In the genomic region with DNA sequence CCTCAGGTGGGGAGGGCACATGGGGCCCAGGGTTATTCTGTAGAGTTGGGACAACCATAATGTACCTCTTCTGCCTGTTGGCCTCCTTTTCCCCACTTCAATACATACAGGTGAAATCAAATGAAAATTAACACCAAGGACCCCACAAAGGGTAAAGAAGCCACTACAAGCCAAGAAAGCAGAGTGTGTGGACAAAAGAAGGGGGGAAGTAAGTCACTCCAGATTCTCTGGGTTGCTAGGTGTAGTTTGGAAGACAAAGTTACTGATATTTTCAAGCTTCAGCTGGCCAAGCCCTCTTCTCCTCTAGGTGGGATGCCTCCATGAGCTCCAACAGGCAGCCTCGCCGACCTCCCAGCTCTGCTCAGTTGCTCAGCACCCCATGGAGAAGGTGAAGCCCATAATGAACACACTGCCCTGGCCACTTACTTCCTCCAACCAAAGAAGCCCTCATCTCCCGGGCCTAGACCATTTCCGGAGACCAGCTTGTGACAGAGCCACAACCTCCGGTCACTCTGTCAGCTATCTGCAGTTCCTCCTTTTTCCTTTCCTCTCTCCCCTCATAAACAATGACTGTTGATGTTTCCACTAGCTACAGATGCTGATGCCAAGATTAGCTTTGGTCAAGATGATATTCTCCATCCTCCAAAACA, we compare ENCODE assay signal across 9 cellular contexts.
DNase-seq lines count a peak whose midpoint lies in the region; ATAC-seq and TF ChIP-seq lines count a peak whose summit lies in the region.
"Had no signal": no experiment of that assay in that cellular context is flagged by ENCODE, and none has a peak within 500 bp of the region (broad histone marks: within the 10 kb centered on the region; RNA-seq: fewer than 3 reads in every experiment).

No MANE protein-coding gene starts in this region.

- DNase-seq in MV-4-11 (lab: John Stamatoyannopoulos, UW) (peak; percentile 83), lower leg skin (ENCODE audit: low spot score in 2 of 2) (peak; percentile 64 to 91), testis (peak; percentile 37), foreskin melanocyte (no peak), NCI-H1930 (lab: John Stamatoyannopoulos, UW) (no peak), GM10248 (ENCODE audit: extremely low spot score) (no peak)
- no peak for DNase-seq in central memory CD8-positive, alpha-beta T cell (ENCODE audit: low spot score in 2 of 2)
- no peak for DNase-seq in stimulated activated CD4-positive, alpha-beta T cell treated with anti-CD3 and anti-CD28 coated beads, Interleukin-4, amount 100 ng/mL, for 1 hour
- DNase-seq: NCI-H1417 had no signal

- no peak for TF ChIP-seq CTCF in lower leg skin (IDR thresholded peaks at IDR 0.05)
- TF ChIP-seq CTCF in testis (IDR thresholded peaks at IDR 0.05), result no peak
- no peak for TF ChIP-seq CTCF in GM10248 (IDR thresholded peaks at IDR 0.05; ENCODE audit: control extremely low read depth, extremely low read depth, low read depth, missing control alignments)

- H3K4me1 ChIP-seq in testis, result no peaks in the 10 kb centered on the region

- intact Hi-C loops in lower leg skin (cut with DNase I; ENCODE audit: low total_unique reads), result no loop called here
- intact Hi-C loops in testis (cut with DNase I; ENCODE audit: low total_unique reads), result no loop called here

- H3K9me3 Mint-ChIP-seq in central memory CD8-positive, alpha-beta T cell, result no peaks in the 10 kb centered on the region

- H3K9me3 ChIP-seq in testis, result no peaks in the 10 kb centered on the region

- no peaks in the 10 kb centered on the region for H3K27me3 ChIP-seq in testis

- no peak overlapping the region for H3K27ac Mint-ChIP-seq in central memory CD8-positive, alpha-beta T cell (ENCODE audit: low read depth)

- 64 to 75% methylated on average over 5 of the region's 5 CpGs for WGBS in lower leg skin, 2 donors
- WGBS in testis, 2 donors, result 82% methylated on average over 5 of the region's 5 CpGs

- POLR2A ChIA-PET in GM10248 (lab: Yijun Ruan, JAX), result no interaction called here

- no peak for TF ChIP-seq POLR2A in lower leg skin (IDR thresholded peaks at IDR 0.05)
- TF ChIP-seq POLR2A in testis (IDR thresholded peaks at IDR 0.05), result no peak

- H3K4me3 ChIP-seq in lower leg skin (ENCODE audit: low read depth, poor library complexity, severe bottlenecking) (no peak overlapping the region), testis (no peak overlapping the region)

- H3K36me3 ChIP-seq in testis (ENCODE audit: low read depth, missing control alignments), result no peaks in the 10 kb centered on the region

- H3K27ac ChIP-seq in testis, result peak overlapping the region in 1 of 2 donors; percentile 42

- no peaks in the 10 kb centered on the region for H3K36me3 Mint-ChIP-seq in central memory CD8-positive, alpha-beta T cell (ENCODE audit: insufficient read depth)

- H3K27me3 Mint-ChIP-seq in central memory CD8-positive, alpha-beta T cell, result no peaks in the 10 kb centered on the region

- ATAC-seq in central memory CD8-positive, alpha-beta T cell (replicated peaks; ENCODE audit: extremely low read depth, poor library complexity, severe bottlenecking), result peak; percentile 36

- CTCF ChIA-PET in GM10248 (lab: Yijun Ruan, JAX), result interaction anchor here (1.0 to 1.1 kb wide), 2 partner anchors 9 to 17 kb away, joined by 3 read pairs; no protein-coding TSS in a partner anchor

- no peak overlapping the region for H3K4me3 Mint-ChIP-seq in central memory CD8-positive, alpha-beta T cell

- peaks cover 14% of the 10 kb centered on the region for H3K4me1 Mint-ChIP-seq in central memory CD8-positive, alpha-beta T cell

Comparison
In these comparisons a context has a peak if more than half of its experiments do, and no peak if none do; other contexts are left out.
1. DNase-seq: peak in MV-4-11 (single experiment), lower leg skin (2 of 2) and testis (single experiment); none in central memory CD8-positive, alpha-beta T cell (0 of 2), foreskin melanocyte (single experiment), NCI-H1930 (0 of 2), stimulated activated CD4-positive, alpha-beta T cell treated with anti-CD3 and anti-CD28 coated beads, Interleukin-4, amount 100 ng/mL, for 1 hour (single experiment) and GM10248 (single experiment).